ENCODE assay signal across 9 cellular contexts in genomic region chr4:24032371-24032989, GRCh38.
DNase-seq lines count a peak whose midpoint lies in the region; ATAC-seq lines count a peak whose summit lies in the region.
"Had no signal": no experiment of that assay in that cellular context is flagged by ENCODE, and none has a peak within 500 bp of the region (broad histone marks: within the 10 kb centered on the region; RNA-seq: fewer than 3 reads in every experiment).

No MANE protein-coding gene starts in this region.

- no peak overlapping the region for H2BK120ac ChIP-seq in mesenchymal stem cell (ENCODE audit: low read depth, low read length)

- H3K23ac ChIP-seq in mesenchymal stem cell (ENCODE audit: low read length in 2 of 2): no peak overlapping the region

- peak overlapping the region in 1 of 2 experiments; percentile 57 for H3K14ac ChIP-seq in mesenchymal stem cell (ENCODE audit: low read length in 2 of 2)

- no peak overlapping the region for H3K9ac ChIP-seq in mesenchymal stem cell (ENCODE audit: low read length)

- no peaks in the 10 kb centered on the region for H3K79me1 ChIP-seq in mesenchymal stem cell (replicated peaks; ENCODE audit: low read length, poor library complexity, severe bottlenecking)

- H3K9me3 ChIP-seq in mesenchymal stem cell (ENCODE audit: control insufficient read depth, low read length): no peaks in the 10 kb centered on the region

- no peak overlapping the region for H3K4me3 ChIP-seq in mesenchymal stem cell (ENCODE audit: insufficient read depth in 1 of 2, low read depth in 1 of 2, low read length in 2 of 2)

- no peak overlapping the region for H2BK5ac ChIP-seq in mesenchymal stem cell (ENCODE audit: low read depth, low read length, poor library complexity, severe bottlenecking)

- H3K18ac ChIP-seq in mesenchymal stem cell (ENCODE audit: low read depth in 1 of 2, low read length in 2 of 2): no peak overlapping the region

- H4K8ac ChIP-seq in mesenchymal stem cell (ENCODE audit: low read length): no peak overlapping the region

- no peak overlapping the region for H2AK5ac ChIP-seq in mesenchymal stem cell (ENCODE audit: low read length, severe bottlenecking)

- WGBS in mesenchymal stem cell: 67% methylated on average over 1 of the region's 2 CpGs

- H3K4me1 ChIP-seq in mesenchymal stem cell (ENCODE audit: control insufficient read depth, insufficient read depth, low read depth, low read length): no peaks in the 10 kb centered on the region

- H3K27me3 ChIP-seq in mesenchymal stem cell (ENCODE audit: control insufficient read depth in 1 of 2, insufficient read depth in 1 of 2, low read length in 2 of 2): no peaks in the 10 kb centered on the region

- no peak overlapping the region for H3K4ac ChIP-seq in mesenchymal stem cell (ENCODE audit: low read depth in 1 of 2, low read length in 2 of 2)

- no peak overlapping the region for H3K27ac ChIP-seq in mesenchymal stem cell (ENCODE audit: low read length, poor library complexity, severe bottlenecking)

- H4K91ac ChIP-seq in mesenchymal stem cell (ENCODE audit: low read length): no peak overlapping the region

- peak; percentile 10 for DNase-seq in DMS53 treated with DMSO at 0.1 percent for 48 hours (lab: John Stamatoyannopoulos, UW; ENCODE audit: unreplicated experiment)
- DNase-seq in astrocyte of the hippocampus (ENCODE audit: low read depth, low spot score): peak; percentile 22
- peak; percentile 19 for DNase-seq in mesenchymal stem cell
- no peak for DNase-seq in SKM-1 (lab: John Stamatoyannopoulos, UW; ENCODE audit: unreplicated experiment)
- DNase-seq in activated CD8-positive, alpha-beta memory T cell treated with anti-CD3 and anti-CD28 coated beads, Interleukin-2, amount 50 U/mL, for 4 hours: no peak
- DNase-seq in NK-92 treated with Interleukin-12 subunit alpha and Interleukin-12 subunit beta, amount 100 ng/mL, for 24 hours (lab: John Stamatoyannopoulos, UW): no peak
- DNase-seq: KG1 had no signal

- ATAC-seq in HG03159 (IDR thresholded peaks at IDR 0.05; ENCODE audit: unreplicated experiment): peak; percentile 62
- no peak for ATAC-seq in HG03135 (IDR thresholded peaks at IDR 0.05; ENCODE audit: unreplicated experiment)

- no peak overlapping the region for H3K4me2 ChIP-seq in mesenchymal stem cell (ENCODE audit: low read length, poor library complexity, severe bottlenecking)

- no peaks in the 10 kb centered on the region for H3K36me3 ChIP-seq in mesenchymal stem cell (ENCODE audit: control insufficient read depth in 1 of 2, insufficient read depth in 2 of 2, low read depth in 1 of 2, low read length in 2 of 2)

- H2AFZ ChIP-seq in mesenchymal stem cell (ENCODE audit: low read depth, low read length): no peak overlapping the region

- H2BK15ac ChIP-seq in mesenchymal stem cell (ENCODE audit: low read depth, poor library complexity, severe bottlenecking): no peak overlapping the region

- no peak overlapping the region for H2BK12ac ChIP-seq in mesenchymal stem cell (ENCODE audit: low read length in 2 of 2)

Comparison
In these comparisons a context has a peak if more than half of its experiments do, and no peak if none do; other contexts are left out.
1. DNase-seq: peak in DMS53 treated with DMSO at 0.1 percent for 48 hours (single experiment), astrocyte of the hippocampus (single experiment) and mesenchymal stem cell (single experiment); none in SKM-1 (single experiment), activated CD8-positive, alpha-beta memory T cell treated with anti-CD3 and anti-CD28 coated beads, Interleukin-2, amount 50 U/mL, for 4 hours (single experiment) and NK-92 treated with Interleukin-12 subunit alpha and Interleukin-12 subunit beta, amount 100 ng/mL, for 24 hours (single experiment).